ENCODE assay signal across 32 cellular contexts in genomic region chr10:38003588-38003987, GRCh38.
"Had no signal": no experiment of that assay in that cellular context is flagged by ENCODE, and none has a peak within 500 bp of the region (broad histone marks: within the 10 kb centered on the region; RNA-seq: fewer than 3 reads in every experiment).

No MANE protein-coding gene starts in this region.

- H3K4me3 ChIP-seq: adrenal gland, body of pancreas, breast epithelium had no signal

- H3K27ac ChIP-seq: adrenal gland, body of pancreas, brain microvascular endothelial cell, breast epithelium, VCaP had no signal

- FAIRE-seq: astrocyte, colon had no signal

- H3K36me3 ChIP-seq: adrenal gland, brain microvascular endothelial cell, breast epithelium had no signal

- H3K4me1 ChIP-seq: adrenal gland, body of pancreas, breast epithelium had no signal

- H3K9me3 ChIP-seq: adrenal gland, body of pancreas, breast epithelium had no signal

- DNase-seq: activated B cell treated with CpG ODN at 0.5 μM for 24 hours; activated CD4-positive, alpha-beta memory T cell treated with anti-CD3 and anti-CD28 coated beads for 36 hours; activated CD4-positive, alpha-beta T cell treated with anti-CD3 and anti-CD28 coated beads for 4 hours; activated CD4-positive, alpha-beta T cell treated with anti-CD3 and anti-CD28 coated beads, Interleukin-2, amount 10 ng/mL, durations not matched to agents 24 days and 14 days; activated CD4-positive, alpha-beta T cell treated with anti-CD3 and anti-CD28 coated beads, Interleukin-2, amount 50 U/mL, for 1 hour; activated CD4-positive, alpha-beta T cell treated with anti-CD3 and anti-CD28 coated beads, Interleukin-2, amount 50 U/mL, for 4 hours; activated CD4-positive, CD25-positive, alpha-beta regulatory T cell treated with anti-CD3 and anti-CD28 coated beads, Interleukin-2, amount 50 U/mL, for 72 hours; activated CD8-positive, alpha-beta memory T cell treated with anti-CD3 and anti-CD28 coated beads, Interleukin-2, amount 50 U/mL, for 4 hours; activated CD8-positive, alpha-beta T cell treated with anti-CD3 and anti-CD28 coated beads for 36 hours; activated effector memory CD4-positive, alpha-beta T cell treated with anti-CD3 and anti-CD28 coated beads, Interleukin-2, amount 50 U/mL, for 16 hours; activated gamma-delta T cell treated with Interleukin-2 at 50 U/mL for 16 hours; activated naive CD4-positive, alpha-beta T cell; activated naive CD4-positive, alpha-beta T cell treated with anti-CD3 and anti-CD28 coated beads for 36 hours; activated naive CD4-positive, alpha-beta T cell treated with anti-CD3 and anti-CD28 coated beads, Interleukin-2, amount 50 U/mL, for 16 hours; activated naive CD8-positive, alpha-beta T cell treated with anti-CD3 and anti-CD28 coated beads for 36 hours; activated T-cell treated with anti-CD3 and anti-CD28 coated beads for 4 hours; activated T-cell treated with anti-CD3 and anti-CD28 coated beads, Interleukin-2, amount 50 U/mL, for 1 hour; activated T-cell treated with anti-CD3 and anti-CD28 coated beads, Interleukin-2, amount 50 U/mL, for 4 hours; activated T-cell treated with anti-CD3 and anti-CD28 coated beads, Interleukin-2, amount 50 U/mL, for 72 hours; adrenal gland; amniotic stem cell; aorta; body of pancreas; brain microvascular endothelial cell; central memory CD4-positive, alpha-beta T cell; T-helper 1 cell; T-helper 2 cell; T-helper 9 cell had no signal

- H3K27me3 ChIP-seq: adrenal gland, body of pancreas, brain microvascular endothelial cell, breast epithelium had no signal
